In the genomic region with DNA sequence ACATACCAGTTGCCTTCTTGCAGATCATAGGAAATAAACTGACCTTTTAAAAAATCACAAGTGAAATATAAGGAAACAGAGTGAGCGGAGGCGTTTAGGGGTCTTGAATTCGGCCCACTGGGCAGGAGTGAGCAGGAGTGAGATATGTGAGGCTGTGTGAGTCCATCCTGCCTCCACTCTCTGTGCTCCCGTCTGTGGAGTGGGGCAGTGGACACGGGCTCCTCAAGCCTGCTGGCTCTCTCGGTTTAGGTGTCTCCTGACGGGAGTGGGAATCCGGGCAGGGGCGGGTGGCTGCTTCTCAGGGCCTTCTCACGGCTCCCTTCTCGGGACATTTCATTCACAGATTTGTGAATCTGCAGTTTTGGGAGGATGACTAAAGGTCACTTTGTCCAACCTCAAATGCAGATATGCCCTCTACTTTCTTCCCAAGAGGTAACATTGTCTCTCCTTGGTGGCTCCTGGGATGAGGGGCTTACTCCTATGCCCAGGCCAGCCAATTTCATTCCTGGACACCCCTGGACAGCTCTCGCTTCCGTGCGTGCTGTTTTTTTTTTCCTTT, we compare ENCODE assay signal across 20 cellular contexts. TPM values are rescaled to one million over a fixed set of nuclear protein-coding genes. Genes with fewer than 3 reads are reported as not detected.
DNase-seq lines count a peak whose midpoint lies in the region; ATAC-seq, FAIRE-seq and TF ChIP-seq lines count a peak whose summit lies in the region.
"Had no signal": no experiment of that assay in that cellular context is flagged by ENCODE, and none has a peak within 500 bp of the region (broad histone marks: within the 10 kb centered on the region; RNA-seq: fewer than 3 reads in every experiment).

No MANE protein-coding gene starts in this region.

- FAIRE-seq in astrocyte (lab: Jason Lieb, UNC) (no peak), urothelium cell line (lab: Jason Lieb, UNC) (no peak)
- FAIRE-seq: small intestine had no signal

- POLR2A ChIA-PET in HCT116 (lab: Charles Lee), result no interaction called here

- H3K4me1 ChIP-seq in HCT116 (ENCODE audit: control insufficient read depth in 1 of 2, insufficient read depth in 2 of 2, low read length in 2 of 2), result peaks cover 9 to 20% of the 10 kb centered on the region in 2 experiments; a peak in 3 of 4 replicates
- H3K4me1 ChIP-seq in astrocyte (ENCODE audit: insufficient read depth, low read length), result peaks cover 13% of the 10 kb centered on the region
- peaks cover 38% of the 10 kb centered on the region for H3K4me1 ChIP-seq in muscle layer of colon (ENCODE audit: insufficient read depth, low read length)
- peaks cover 8 to 43% (median 29%) of the 10 kb centered on the region in 4 donors for H3K4me1 ChIP-seq in stomach

- no peak for TF ChIP-seq EP300 in stomach (IDR thresholded peaks at IDR 0.05)

- 63 to 89% (median 87%) methylated on average over 14 of the region's 14 CpGs for WGBS in stomach, 5 donors

- H3K27ac ChIP-seq in HCT116 (ENCODE audit: low read depth, low read length) (no peak overlapping the region), astrocyte (ENCODE audit: low read depth, low read length) (no peak overlapping the region), muscle layer of colon (ENCODE audit: low read depth, low read length) (peak overlapping the region; percentile 73), stomach (peak overlapping the region in 4 of 5 donors; percentile 64 to 85 (median 78))

- H3K4me2 ChIP-seq in HCT116 (ENCODE audit: low read length), result peak overlapping the region; percentile 53
- peak overlapping the region; percentile 63 for H3K4me2 ChIP-seq in astrocyte (ENCODE audit: low read length)

- CTCF ChIA-PET in HCT116 (lab: Charles Lee), result no interaction called here

- no peaks in the 10 kb centered on the region for H3K36me3 ChIP-seq in HCT116 (ENCODE audit: control insufficient read depth in 1 of 2, insufficient read depth in 2 of 2, low read length in 2 of 2)
- H3K36me3 ChIP-seq in astrocyte (ENCODE audit: insufficient read depth, low read length), result no peaks in the 10 kb centered on the region
- no peaks in the 10 kb centered on the region for H3K36me3 ChIP-seq in muscle layer of colon (ENCODE audit: insufficient read depth, low read length)
- no peaks in the 10 kb centered on the region for H3K36me3 ChIP-seq in stomach

- H3K9ac ChIP-seq in HCT116 (ENCODE audit: low read length) (no peak overlapping the region), astrocyte (ENCODE audit: low read length) (peak overlapping the region; percentile 43), muscle layer of colon (ENCODE audit: low read length) (peak overlapping the region; percentile 59)

- no TSS peak for BruUV-seq in HCT116 (replicated peaks; lab: Mats Ljungman, UMichigan)

- peaks cover 32% of the 10 kb centered on the region for H3K27me3 Mint-ChIP-seq in astrocyte (ENCODE audit: low read depth, unreplicated experiment)

- H3K79me2 ChIP-seq in HCT116 (ENCODE audit: insufficient read depth, low read length), result no peaks in the 10 kb centered on the region
- H3K79me2 ChIP-seq in astrocyte (ENCODE audit: insufficient read depth, low read length), result no peaks in the 10 kb centered on the region

- no peak for TF ChIP-seq CTCF in HCT116 (IDR thresholded peaks at IDR 0.05 in 2 of 3, conservative IDR thresholded peaks at IDR 0.05 in 1 of 3; ENCODE audit: borderline replicate concordance in 1 of 3, insufficient read depth in 1 of 3, low read depth in 2 of 3, low read length in 2 of 3)
- no peak for TF ChIP-seq CTCF in astrocyte (IDR thresholded peaks at IDR 0.05; ENCODE audit: insufficient read depth, low read depth, low read length)
- no peak for TF ChIP-seq CTCF in stomach (IDR thresholded peaks at IDR 0.05)

- no peak for ATAC-seq in HCT116
- no peak for ATAC-seq in GM21717 (IDR thresholded peaks at IDR 0.05; ENCODE audit: unreplicated experiment)
- ATAC-seq: activated T-helper 17 cell treated with anti-CD3 and anti-CD28 coated beads, Interleukin-2, amount 50 U/mL, for 72 hours had no signal

- no peak overlapping the region for H3K27ac Mint-ChIP-seq in astrocyte (ENCODE audit: unreplicated experiment)
- H3K27ac Mint-ChIP-seq: activated B cell treated with CpG ODN at 0.5 μM for 24 hours; activated T-helper 17 cell treated with anti-CD3 and anti-CD28 coated beads, Interleukin-2, amount 50 U/mL, for 72 hours; mesothelial cell of epicardium; stimulated activated memory B cell treated with anti-CD40 and anti-IgM and Interleukin-4, amounts not matched to agents 10 μg/mL and 1 μg/mL and 100 μg/mL, for 72 hours; T-helper 1 cell treated with Interleukin-12 subunit alpha and Interleukin-12 subunit beta and Interleukin-4 antibody, amounts not matched to agents 30 μg/mL and 1 μg/mL, for 36 hours had no signal

- intact Hi-C loops in HCT116 (cut with micrococcal nuclease) (loop anchor here (10.0 kb wide), 1 partner anchor 317 kb away; no protein-coding TSS in a partner anchor), stomach (cut with DNase I; ENCODE audit: low total_unique reads) (loop anchor here (5.0 to 10.0 kb wide), 2 partner anchors 151 to 813 kb away; no protein-coding TSS in a partner anchor)

- no peak overlapping the region for H3K4me3 Mint-ChIP-seq in astrocyte (ENCODE audit: unreplicated experiment)
- H3K4me3 Mint-ChIP-seq: activated B cell treated with CpG ODN at 0.5 μM for 24 hours; activated T-helper 17 cell treated with anti-CD3 and anti-CD28 coated beads, Interleukin-2, amount 50 U/mL, for 72 hours; mesothelial cell of epicardium; stimulated activated memory B cell treated with anti-CD40 and anti-IgM and Interleukin-4, amounts not matched to agents 10 μg/mL and 1 μg/mL and 100 μg/mL, for 72 hours; T-helper 1 cell treated with Interleukin-12 subunit alpha and Interleukin-12 subunit beta and Interleukin-4 antibody, amounts not matched to agents 30 μg/mL and 1 μg/mL, for 36 hours had no signal

- no peak for TF ChIP-seq RAD21 in HCT116 (IDR thresholded peaks at IDR 0.05; ENCODE audit: low read depth)

- RAD21 ChIA-PET in HCT116 (lab: Charles Lee; ENCODE audit: low non-redundant PET in 1 of 2, low total read pairs in 2 of 2, uncharacterized antibody in 2 of 2, unreplicated experiment in 2 of 2), result interaction anchor here (0.6 kb wide), 2 partner anchors 234 to 608 kb away, joined by 3 to 4 read pairs; no protein-coding TSS in a partner anchor

- TF ChIP-seq POLR2A in HCT116 (IDR thresholded peaks at IDR 0.05; ENCODE audit: borderline replicate concordance, extremely low read depth, insufficient read depth, insufficient read length), result no peak
- TF ChIP-seq POLR2A in stomach (IDR thresholded peaks at IDR 0.05), result no peak

- H3K9me2 ChIP-seq in HCT116 (ENCODE audit: insufficient read depth), result no peaks in the 10 kb centered on the region

- H2AFZ ChIP-seq in HCT116 (ENCODE audit: low read depth, low read length, poor library complexity, severe bottlenecking) (no peak overlapping the region), astrocyte (ENCODE audit: low read depth, low read length) (peak overlapping the region; percentile 57)

- H3K9me3 ChIP-seq in HCT116 (ENCODE audit: control insufficient read depth in 1 of 2, insufficient read depth in 1 of 2, low read depth in 1 of 2, low read length in 2 of 2) (no peaks in the 10 kb centered on the region), astrocyte (ENCODE audit: insufficient read depth, low read depth, low read length) (no peaks in the 10 kb centered on the region), muscle layer of colon (ENCODE audit: low read length) (no peaks in the 10 kb centered on the region), stomach (no peaks in the 10 kb centered on the region)

- DNase-seq in HCT116 (ENCODE audit: low read depth, low spot score) (no peak), astrocyte (ENCODE audit: low read depth) (no peak), stomach (no peak), urothelium cell line (ENCODE audit: low spot score) (no peak), NCI-H146 (lab: John Stamatoyannopoulos, UW) (no peak), NAMALWA (ENCODE audit: low spot score) (no peak)
- DNase-seq: activated B cell treated with CpG ODN at 0.5 μM for 24 hours; activated CD8-positive, alpha-beta memory T cell treated with anti-CD3 and anti-CD28 coated beads for 24 hours; COR-L47; NCI-H187 treated with DMSO at 0.1 percent for 48 hours; NK-92 treated with Interleukin-12 subunit alpha and Interleukin-12 subunit beta, amount 100 ng/mL, for 24 hours; occipital lobe had no signal

- H3K4me1 Mint-ChIP-seq in astrocyte (ENCODE audit: low read depth, unreplicated experiment), result peaks cover 5% of the 10 kb centered on the region
- H3K4me1 Mint-ChIP-seq: activated T-helper 17 cell treated with anti-CD3 and anti-CD28 coated beads, Interleukin-2, amount 50 U/mL, for 72 hours; stimulated activated memory B cell treated with anti-CD40 and anti-IgM and Interleukin-4, amounts not matched to agents 10 μg/mL and 1 μg/mL and 100 μg/mL, for 72 hours had no signal

- no peak overlapping the region for H3K4me3 ChIP-seq in HCT116 (replicated peaks in 1 of 2; ENCODE audit: low read depth in 1 of 2, low read length in 2 of 2)
- no peak overlapping the region for H3K4me3 ChIP-seq in astrocyte (ENCODE audit: insufficient read depth, low read depth, low read length)
- H3K4me3 ChIP-seq in muscle layer of colon (ENCODE audit: low read depth in 1 of 2, low read length in 2 of 2), result no peak overlapping the region
- H3K4me3 ChIP-seq in stomach, result no peak overlapping the region

- no peaks in the 10 kb centered on the region for H3K27me3 ChIP-seq in HCT116 (ENCODE audit: insufficient read depth, low read length)
- H3K27me3 ChIP-seq in astrocyte (ENCODE audit: insufficient read depth, low read length), result no peaks in the 10 kb centered on the region
- H3K27me3 ChIP-seq in muscle layer of colon (ENCODE audit: control insufficient read depth in 1 of 2, insufficient read depth in 2 of 2, low read length in 2 of 2), result no peaks in the 10 kb centered on the region
- peaks cover 0 to 9% (median 6%) of the 10 kb centered on the region in 3 donors for H3K27me3 ChIP-seq in stomach

- no peaks in the 10 kb centered on the region for H3K9me3 Mint-ChIP-seq in astrocyte (ENCODE audit: unreplicated experiment)
- H3K9me3 Mint-ChIP-seq: activated B cell treated with CpG ODN at 0.5 μM for 24 hours; activated T-helper 17 cell treated with anti-CD3 and anti-CD28 coated beads, Interleukin-2, amount 50 U/mL, for 72 hours; mesothelial cell of epicardium; stimulated activated memory B cell treated with anti-CD40 and anti-IgM and Interleukin-4, amounts not matched to agents 10 μg/mL and 1 μg/mL and 100 μg/mL, for 72 hours; T-helper 1 cell treated with Interleukin-12 subunit alpha and Interleukin-12 subunit beta and Interleukin-4 antibody, amounts not matched to agents 30 μg/mL and 1 μg/mL, for 36 hours had no signal

- H4K20me1 ChIP-seq in HCT116 (ENCODE audit: insufficient read depth) (no peaks in the 10 kb centered on the region), astrocyte (ENCODE audit: insufficient read depth, low read length) (no peaks in the 10 kb centered on the region)

- peaks cover 2% of the 10 kb centered on the region for H3K36me3 Mint-ChIP-seq in astrocyte (ENCODE audit: low read depth, unreplicated experiment)
- H3K36me3 Mint-ChIP-seq: mesothelial cell of epicardium; stimulated activated memory B cell treated with anti-CD40 and anti-IgM and Interleukin-4, amounts not matched to agents 10 μg/mL and 1 μg/mL and 100 μg/mL, for 72 hours had no signal

RNA-seq across cellular contexts. Expression of a gene that starts 27.6 kb away (rescaled TPM):
- not detected for total RNA-seq in HCT116 (2021; ENCODE audit: unreplicated experiment)
- polyA plus RNA-seq in HCT116 (2012), result not detected in 2 replicates
- 9.2 and 9.6 TPM in 2 replicates for total RNA-seq in astrocyte
- 1 to 10 TPM in 2 of 5 donors, not detected in 3; 1.3 to 5.1 TPM for total RNA-seq in stomach
- polyA plus RNA-seq in stomach, result 1 to 10 TPM in 2 of 3 donors, under 1 TPM in 1; 0.95 to 1.7 (median 1.4) TPM
- total RNA-seq: activated B cell treated with CpG ODN at 0.5 μM for 24 hours; activated T-helper 17 cell treated with anti-CD3 and anti-CD28 coated beads, Interleukin-2, amount 50 U/mL, for 72 hours; HT-29 had no signal

RNA-seq across cellular contexts. Expression of a gene that starts 59.7 kb away (rescaled TPM):
- total RNA-seq in HCT116 (2021; ENCODE audit: unreplicated experiment), result not detected
- not detected in 2 replicates for polyA plus RNA-seq in HCT116 (2012)
- 2.1 and 2.9 TPM in 2 replicates for total RNA-seq in astrocyte
- 1 to 10 TPM; 1.8 to 5.5 (median 4.3) TPM for total RNA-seq in stomach
- 1 to 10 TPM in 2 of 3 donors, under 1 TPM in 1; 0.61 to 1.5 (median 1.1) TPM for polyA plus RNA-seq in stomach
- total RNA-seq: activated B cell treated with CpG ODN at 0.5 μM for 24 hours; activated T-helper 17 cell treated with anti-CD3 and anti-CD28 coated beads, Interleukin-2, amount 50 U/mL, for 72 hours; HT-29 had no signal

Comparison
In these comparisons a context has a peak if more than half of its experiments do, and no peak if none do; other contexts are left out.
1. H3K27ac ChIP-seq: peak in muscle layer of colon (single experiment) and stomach (4 of 5); none in HCT116 (single experiment) and astrocyte (single experiment).